ENCODE assay signal across 8 cellular contexts in genomic region chr1:31789259-31790065, GRCh38. TPM values are rescaled to one million over a fixed set of nuclear protein-coding genes. Genes with fewer than 3 reads are reported as not detected.
DNase-seq lines count a peak whose midpoint lies in the region; ATAC-seq and TF ChIP-seq lines count a peak whose summit lies in the region.

No MANE protein-coding gene starts in this region.

- intact Hi-C loops in stomach (cut with DNase I; ENCODE audit: low total_unique reads): loop anchor here (5.0 kb wide), 1 partner anchor 122 kb away; no protein-coding TSS in a partner anchor

- TF ChIP-seq CTCF in stomach (IDR thresholded peaks at IDR 0.05): peak in 6 of 7 experiments; percentile 80 to 98 (median 96)

- no peaks in the 10 kb centered on the region for H3K36me3 ChIP-seq in neuron (ENCODE audit: insufficient read depth, low read length)
- no peaks in the 10 kb centered on the region for H3K36me3 ChIP-seq in stomach

- H3K27me3 ChIP-seq in neuron (ENCODE audit: insufficient read depth, low read length): peaks cover 10% of the 10 kb centered on the region
- peaks cover 0 to 5% (median 0%) of the 10 kb centered on the region in 3 donors for H3K27me3 ChIP-seq in stomach

- H3K9me3 ChIP-seq in neuron (ENCODE audit: low read length) (no peaks in the 10 kb centered on the region), stomach (no peaks in the 10 kb centered on the region)

- H3K4me3 ChIP-seq in neuron (ENCODE audit: low read length) (peak overlapping the region; percentile 63), stomach (peak overlapping the region; percentile 58 to 74 (median 66))

- DNase-seq in CMK (ENCODE audit: low read depth): peak; percentile 89
- DNase-seq in M059J (ENCODE audit: low read depth): peak; percentile 88
- peak; percentile 60 for DNase-seq in SHP77 treated with DMSO at 0.1 percent for 48 hours (lab: John Stamatoyannopoulos, UW)
- peak; percentile 96 for DNase-seq in activated gamma-delta T cell treated with anti-CD3 and anti-CD28 coated beads, Interleukin-2, amount 50 U/mL, for 16 hours (ENCODE audit: low read depth)
- peak; percentile 75 for DNase-seq in foreskin melanocyte
- DNase-seq in stomach: peak; percentile 98

- WGBS in stomach, 5 donors: 12 to 15% (median 14%) methylated on average over 22 to 26 of the region's 26 CpGs

- TF ChIP-seq POLR2A in stomach (IDR thresholded peaks at IDR 0.05): no peak

- H3K4me1 ChIP-seq in neuron (ENCODE audit: insufficient read depth, low read length): peaks cover 28% of the 10 kb centered on the region
- H3K4me1 ChIP-seq in stomach: peaks cover 4 to 20% (median 13%) of the 10 kb centered on the region in 4 donors

- peak; percentile 59 for ATAC-seq in GM21737 (IDR thresholded peaks at IDR 0.05; ENCODE audit: unreplicated experiment)

- no peak for TF ChIP-seq EP300 in stomach (IDR thresholded peaks at IDR 0.05)

- H3K27ac ChIP-seq in stomach: peak overlapping the region; percentile 85 to 90 (median 85)

- no peak overlapping the region for H2AFZ ChIP-seq in neuron (ENCODE audit: low read depth, low read length)

RNA-seq across cellular contexts. Expression of gene ADGRB2, which starts 25.3 kb away (rescaled TPM):
- 8.3 and 16.7 TPM in 2 replicates for total RNA-seq in M059J (2014; rRNA removed; shearing (Covaris generic))
- 1 to 10 TPM in 4 of 5 donors, not detected in 1; 1.3 to 4.9 (median 2.8) TPM for total RNA-seq in stomach
- polyA plus RNA-seq in stomach: 1 to 10 TPM in 2 of 3 donors, under 1 TPM in 1; 0.61 to 1.9 (median 1.5) TPM

RNA-seq across cellular contexts. Expression of gene SPOCD1, which starts 26.4 kb away (rescaled TPM):
- total RNA-seq in M059J (2014; rRNA removed; shearing (Covaris generic)): 33.0 and 52.0 TPM in 2 replicates
- total RNA-seq in stomach: 10 to 100 TPM in 1 of 5 donors, 1 to 10 TPM in 2, under 1 TPM in 1, not detected in 1; 0.55 to 11.1 (median 5.1) TPM
- 1 to 10 TPM in 2 of 3 donors, under 1 TPM in 1; 0.95 to 5.6 (median 3.1) TPM for polyA plus RNA-seq in stomach

Comparison
In these comparisons a context has a peak if more than half of its experiments do, and no peak if none do; other contexts are left out.
1. Peak in every context shown above with its lines: DNase-seq, ATAC-seq, H3K4me3 ChIP-seq and H3K27ac ChIP-seq.